Comparison of ENCODE assay signal across 12 cellular contexts in the genomic region with DNA sequence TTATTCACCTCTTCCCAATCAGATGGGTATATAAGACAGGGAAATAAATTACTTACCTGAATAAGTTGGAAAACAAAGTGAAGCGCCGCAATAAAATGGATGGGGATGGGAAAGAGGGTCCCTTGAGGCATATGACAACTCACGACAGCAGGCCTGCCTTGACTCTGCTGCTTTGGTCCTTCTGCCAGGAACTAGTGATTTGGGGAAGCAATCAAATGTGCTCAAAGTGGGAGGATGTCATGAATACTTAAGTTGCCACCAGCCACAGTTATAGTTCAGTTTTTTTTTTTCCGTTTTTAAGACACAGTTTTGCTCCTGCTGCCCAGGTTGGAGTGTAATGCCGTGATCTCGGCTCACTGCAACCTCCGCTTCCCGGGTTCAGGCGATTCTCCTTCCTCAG.
"Had no signal": no experiment of that assay in that cellular context is flagged by ENCODE, and none has a peak within 500 bp of the region (broad histone marks: within the 10 kb centered on the region; RNA-seq: fewer than 3 reads in every experiment).

No MANE protein-coding gene starts in this region.

- H3K27me3 Mint-ChIP-seq: activated B cell treated with CpG ODN at 0.5 μM for 24 hours; activated CD4-positive, alpha-beta T cell treated with anti-CD3 and anti-CD28 coated beads, Interleukin-2, amount 10 ng/mL, durations not matched to agents 24 days and 14 days; T-helper 17 cell had no signal

- H3K27ac Mint-ChIP-seq: activated B cell treated with CpG ODN at 0.5 μM for 24 hours; activated CD4-positive, alpha-beta T cell treated with anti-CD3 and anti-CD28 coated beads, Interleukin-2, amount 10 ng/mL, durations not matched to agents 24 days and 14 days; mesothelial cell of epicardium had no signal

- H3K4me3 Mint-ChIP-seq: activated B cell treated with CpG ODN at 0.5 μM for 24 hours; activated CD4-positive, alpha-beta T cell treated with anti-CD3 and anti-CD28 coated beads, Interleukin-2, amount 10 ng/mL, durations not matched to agents 24 days and 14 days; mesothelial cell of epicardium; T-helper 17 cell had no signal

- H3K9me3 Mint-ChIP-seq: activated B cell treated with CpG ODN at 0.5 μM for 24 hours; activated CD4-positive, alpha-beta T cell treated with anti-CD3 and anti-CD28 coated beads, Interleukin-2, amount 10 ng/mL, durations not matched to agents 24 days and 14 days; mesothelial cell of epicardium had no signal

- DNase-seq: activated B cell treated with CpG ODN at 0.5 μM for 24 hours; activated CD4-positive, alpha-beta T cell treated with anti-CD3 and anti-CD28 coated beads, Interleukin-2, amount 10 ng/mL, durations not matched to agents 24 days and 14 days; activated CD8-positive, alpha-beta memory T cell treated with anti-CD3 and anti-CD28 coated beads for 24 hours; activated naive CD4-positive, alpha-beta T cell treated with Interleukin-2 at 50 U/mL for 16 hours; aorta; dorsolateral prefrontal cortex; left colon; lower lobe of right lung; stimulated activated CD4-positive, alpha-beta T cell treated with anti-CD3 and anti-CD28 coated beads, Interleukin-1b, Interleukin-23, amount 100 ng/mL, for 48 hours; stomach; T-helper 17 cell had no signal

- ATAC-seq: left colon, lower lobe of right lung, T-helper 17 cell had no signal
